ENCODE assay signal across 8 cellular contexts in the genomic region with DNA sequence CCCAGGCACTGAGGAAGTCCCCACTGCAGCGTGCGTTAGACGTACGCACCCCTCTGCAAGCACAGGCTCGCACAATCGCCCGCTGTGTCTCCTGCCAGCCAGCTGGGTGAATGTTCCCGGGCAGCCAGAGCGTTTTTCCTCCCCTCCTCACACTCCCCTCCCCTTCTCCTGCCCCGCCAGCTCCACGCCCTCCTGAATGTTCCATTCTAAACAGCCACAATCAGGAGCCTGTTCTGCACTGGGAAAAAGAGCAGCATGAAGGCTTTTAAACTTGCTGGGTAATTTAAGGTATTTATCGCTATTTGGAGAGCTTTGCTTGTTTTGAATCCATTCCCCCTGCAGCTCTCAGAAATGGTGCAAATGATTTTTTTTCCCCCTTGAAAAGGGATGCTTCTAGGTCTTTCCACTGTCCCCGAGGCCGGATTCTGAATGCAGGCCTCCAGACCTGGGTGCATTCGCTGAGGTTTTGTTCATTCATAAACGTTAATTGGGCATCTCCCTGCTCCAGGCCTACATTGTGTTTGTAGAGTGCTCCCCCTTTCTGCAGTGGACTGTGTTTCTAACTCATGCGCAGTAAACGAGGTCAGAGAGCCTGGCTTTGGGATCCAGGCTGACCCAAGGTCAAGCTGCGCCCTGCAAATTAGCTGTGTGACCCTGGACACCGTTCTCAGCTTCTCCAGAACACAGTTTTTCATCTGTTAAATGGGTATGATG.
DNase-seq lines count a peak whose midpoint lies in the region; ATAC-seq lines count a peak whose summit lies in the region.

No MANE protein-coding gene starts in this region.

- H3K4me3 Mint-ChIP-seq in activated CD4-positive, alpha-beta T cell treated with anti-CD3 and anti-CD28 coated beads, Interleukin-2, amount 10 ng/mL, durations not matched to agents 7 days and 5 days, result no peak overlapping the region

- H3K36me3 Mint-ChIP-seq in activated CD4-positive, alpha-beta T cell treated with anti-CD3 and anti-CD28 coated beads, Interleukin-2, amount 10 ng/mL, durations not matched to agents 7 days and 5 days (ENCODE audit: low read depth), result peaks cover 13% of the 10 kb centered on the region

- H3K27ac Mint-ChIP-seq in activated CD4-positive, alpha-beta T cell treated with anti-CD3 and anti-CD28 coated beads, Interleukin-2, amount 10 ng/mL, durations not matched to agents 7 days and 5 days, result peak overlapping the region; percentile 55

- peaks cover 53% of the 10 kb centered on the region for H3K4me1 Mint-ChIP-seq in activated CD4-positive, alpha-beta T cell treated with anti-CD3 and anti-CD28 coated beads, Interleukin-2, amount 10 ng/mL, durations not matched to agents 7 days and 5 days

- no peaks in the 10 kb centered on the region for H3K27me3 Mint-ChIP-seq in activated CD4-positive, alpha-beta T cell treated with anti-CD3 and anti-CD28 coated beads, Interleukin-2, amount 10 ng/mL, durations not matched to agents 7 days and 5 days

- POLR2A ChIA-PET in activated CD4-positive, alpha-beta T cell treated with anti-CD3 and anti-CD28 coated beads, Interleukin-2, amount 10 ng/mL, durations not matched to agents 7 days and 5 days (lab: Charles Lee), result no interaction called here

- DNase-seq in activated CD4-positive, alpha-beta T cell treated with anti-CD3 and anti-CD28 coated beads, Interleukin-2, amount 10 ng/mL, durations not matched to agents 7 days and 5 days, result no peak
- no peak for DNase-seq in activated CD4-positive, alpha-beta T cell treated with anti-CD3 and anti-CD28 coated beads for 1 hour
- peak; percentile 16 to 95 (median 86) for DNase-seq in anterior cingulate cortex (lab: John Stamatoyannopoulos, UW)
- peak; percentile 84 for DNase-seq in islet precursor cell
- peak; percentile 20 to 94 (median 84) for DNase-seq in substantia nigra (lab: John Stamatoyannopoulos, UW)
- no peak for DNase-seq in activated CD8-positive, alpha-beta memory T cell treated with anti-CD3 and anti-CD28 coated beads for 24 hours

- H3K27ac ChIP-seq in substantia nigra (ENCODE audit: low read depth, low read length, poor library complexity, severe bottlenecking), result peak overlapping the region; percentile 92

- CTCF ChIA-PET in activated CD4-positive, alpha-beta T cell treated with anti-CD3 and anti-CD28 coated beads, Interleukin-2, amount 10 ng/mL, durations not matched to agents 7 days and 5 days (lab: Charles Lee), result no interaction called here

- no peaks in the 10 kb centered on the region for H3K9me3 Mint-ChIP-seq in activated CD4-positive, alpha-beta T cell treated with anti-CD3 and anti-CD28 coated beads, Interleukin-2, amount 10 ng/mL, durations not matched to agents 7 days and 5 days

- no peak for ATAC-seq in GM18517 (IDR thresholded peaks at IDR 0.05; ENCODE audit: unreplicated experiment)
- no peak for ATAC-seq in GM21447 (IDR thresholded peaks at IDR 0.05; ENCODE audit: unreplicated experiment)

Comparison
In these comparisons a context has a peak if more than half of its experiments do, and no peak if none do; other contexts are left out.
1. DNase-seq: peak in anterior cingulate cortex (58 of 58), islet precursor cell (single experiment) and substantia nigra (49 of 49); none in activated CD4-positive, alpha-beta T cell treated with anti-CD3 and anti-CD28 coated beads, Interleukin-2, amount 10 ng/mL, durations not matched to agents 7 days and 5 days (single experiment), activated CD4-positive, alpha-beta T cell treated with anti-CD3 and anti-CD28 coated beads for 1 hour (single experiment) and activated CD8-positive, alpha-beta memory T cell treated with anti-CD3 and anti-CD28 coated beads for 24 hours (single experiment).